19 cellular contexts compared by ENCODE assay signal in genomic region chr4:100929135-100929534, GRCh38.
A peak's percentile ranks its signal among the peaks of the same experiment; 100 is the strongest.
DNase-seq lines count a peak whose midpoint lies in the region; ATAC-seq, FAIRE-seq and TF ChIP-seq lines count a peak whose summit lies in the region.
"Had no signal": no experiment of that assay in that cellular context is flagged by ENCODE, and none has a peak within 500 bp of the region (broad histone marks: within the 10 kb centered on the region; RNA-seq: fewer than 3 reads in every experiment).

No MANE protein-coding gene starts in this region.

- DNase-seq in HepG2 (ENCODE audit: low spot score) (no peak), amniotic epithelial cell (ENCODE audit: low read depth) (peak; percentile 12), left lobe of liver (ENCODE audit: low spot score) (peak; percentile 88), LoVo (ENCODE audit: low spot score) (no peak), amygdala (lab: John Stamatoyannopoulos, UW) (no peak)
- DNase-seq in activated CD4-positive, CD25-positive, alpha-beta regulatory T cell treated with anti-CD3 and anti-CD28 coated beads, Interleukin-2, amount 50 U/mL, for 72 hours: no peak
- DNase-seq: ACHN, GOT3, KBM-7, NCI-H1436, NCI-H2029 treated with DMSO at 0.1 percent for 48 hours, NCI-H226, Peyer's patch, SW 1271, T-helper 2 cell had no signal

- H3K4me1 ChIP-seq in liver (ENCODE audit: control insufficient read depth in 4 of 4, insufficient read depth in 4 of 4, low read length in 3 of 4) (no peaks in the 10 kb centered on the region), HepG2 (ENCODE audit: insufficient read depth, low read length) (no peaks in the 10 kb centered on the region)
- H3K4me1 ChIP-seq: Peyer's patch had no signal

- H3K4me3 ChIP-seq in liver (ENCODE audit: low read depth in 1 of 3, low read length in 3 of 3) (no peak overlapping the region), HepG2 (replicated peaks in 1 of 3; ENCODE audit: insufficient read depth in 1 of 3, low read depth in 2 of 3, low read length in 3 of 3) (no peak overlapping the region)
- H3K4me3 ChIP-seq: GM12878, Peyer's patch had no signal

- no peaks in the 10 kb centered on the region for H4K20me1 ChIP-seq in HepG2 (ENCODE audit: insufficient read depth, low read length)

- H3K9me3 ChIP-seq in liver (ENCODE audit: control insufficient read depth in 4 of 4, low read length in 3 of 4) (no peaks in the 10 kb centered on the region), HepG2 (ENCODE audit: low read length) (no peaks in the 10 kb centered on the region)
- H3K9me3 ChIP-seq: Peyer's patch had no signal

- 33% methylated on average over 1 of the region's 1 CpG for WGBS in liver
- WGBS in HepG2 (ENCODE audit: low lambda C conversion rate): 0% methylated on average over 1 of the region's 1 CpG

- H3K36me3 ChIP-seq in liver (ENCODE audit: control insufficient read depth in 4 of 4, insufficient read depth in 3 of 4, low read depth in 1 of 4, low read length in 3 of 4) (no peaks in the 10 kb centered on the region), HepG2 (replicated peaks in 1 of 2; ENCODE audit: control insufficient read depth in 1 of 2, insufficient read depth in 2 of 2, low read length in 2 of 2) (no peaks in the 10 kb centered on the region)
- H3K36me3 ChIP-seq: Peyer's patch had no signal

- TF ChIP-seq RAD21 in liver (IDR thresholded peaks at IDR 0.05) (peak; percentile 64 to 70), HepG2 (CRISPR knock-in tag; IDR thresholded peaks at IDR 0.05) (no peak)

- CTCF ChIA-PET in HepG2 (lab: Yijun Ruan, JAX; ENCODE audit: low intra/inter-chr PET ratio, low total read pairs): no interaction called here

- no peak for ATAC-seq in HepG2
- peak; percentile 99 for ATAC-seq in left lobe of liver
- ATAC-seq: GM12878, Right ventricle myocardium inferior had no signal

- H3K27ac ChIP-seq in liver (ENCODE audit: low read depth in 1 of 2, low read length in 2 of 2) (no peak overlapping the region), HepG2 (ENCODE audit: extremely low read length, insufficient read depth, low read length) (no peak overlapping the region)
- H3K27ac ChIP-seq: Peyer's patch had no signal

- intact Hi-C loops in HepG2 (cut with micrococcal nuclease; ENCODE audit: unreplicated experiment): no loop called here

- in situ Hi-C loops in HepG2 (cut with HindIII; ENCODE audit: extremely low pct_ligation_motif_present, low pct_unique_long_range_greater_than_20kb): no loop called here

- BruUV-seq in HepG2 (replicated peaks; lab: Mats Ljungman, UMichigan): no TSS peak

- TF ChIP-seq POLR2A in HepG2 (IDR thresholded peaks at IDR 0.05; ENCODE audit: insufficient read depth in 1 of 2, low read depth in 2 of 2, low read length in 2 of 2): no peak

- no peak for FAIRE-seq in HepG2 (lab: Jason Lieb, UNC)
- FAIRE-seq: GM12878, GM19239 had no signal

- TF ChIP-seq CTCF in liver (IDR thresholded peaks at IDR 0.05; ENCODE audit: low read depth, low read length, missing input control): no peak
- TF ChIP-seq CTCF in HepG2 (CRISPR knock-in tag; IDR thresholded peaks at IDR 0.05): no peak

- H3K4me2 ChIP-seq in HepG2 (ENCODE audit: low read depth, low read length): no peak overlapping the region

- no peak for TF ChIP-seq EP300 in HepG2 (IDR thresholded peaks at IDR 0.05; ENCODE audit: low read depth in 2 of 2, low read length in 2 of 2)
- TF ChIP-seq EP300 in HepG2 (CRISPR knock-in tag; IDR thresholded peaks at IDR 0.05; ENCODE audit: borderline replicate concordance): no peak

- H3K27me3 ChIP-seq in liver (ENCODE audit: control insufficient read depth in 4 of 4, insufficient read depth in 4 of 4, low read length in 3 of 4): no peaks in the 10 kb centered on the region
- no peaks in the 10 kb centered on the region for H3K27me3 ChIP-seq in HepG2 (ENCODE audit: control insufficient read depth in 1 of 2, insufficient read depth in 2 of 2, low read length in 2 of 2)
- H3K27me3 ChIP-seq: Peyer's patch had no signal

- no peak overlapping the region for H3K9ac ChIP-seq in liver (ENCODE audit: low read depth in 1 of 2, low read length in 2 of 2)
- no peak overlapping the region for H3K9ac ChIP-seq in HepG2 (ENCODE audit: insufficient read depth, low read depth, low read length)

- no peaks in the 10 kb centered on the region for H3K79me2 ChIP-seq in HepG2 (ENCODE audit: insufficient read depth, low read length)

- POLR2A ChIA-PET in HepG2 (lab: Yijun Ruan, JAX): no interaction called here

- H2AFZ ChIP-seq in HepG2 (ENCODE audit: low read length): no peak overlapping the region

TF ChIP-seq in liver, 16 proteins besides CTCF, POLR2A, EP300 and RAD21 (continues in another document):
- TF ChIP-seq ZBTB33 (IDR thresholded peaks at IDR 0.05) (peak; percentile 21), MAX (IDR thresholded peaks at IDR 0.05) (peak; percentile 75), SP1 (IDR thresholded peaks at IDR 0.05) (peak; percentile 75), HNF4A (conservative IDR thresholded peaks at IDR 0.05) (peak; percentile 99), ATF3 (IDR thresholded peaks at IDR 0.05) (peak; percentile 90), HNF4G (IDR thresholded peaks at IDR 0.05) (peak; percentile 98)

TF ChIP-seq in HepG2, 621 proteins besides CTCF, POLR2A, EP300 and RAD21 (continues in another document):
- TF ChIP-seq ZNF550 (CRISPR knock-in tag; IDR thresholded peaks at IDR 0.05; ENCODE audit: borderline replicate concordance): no peak
- no peak for TF ChIP-seq ARNT (IDR thresholded peaks at IDR 0.05)
- no peak for TF ChIP-seq GABPA (IDR thresholded peaks at IDR 0.05; ENCODE audit: low read depth, low read length)
- no peak for TF ChIP-seq GABPA (CRISPR knock-in tag; IDR thresholded peaks at IDR 0.05; ENCODE audit: low read depth)
- no peak for TF ChIP-seq ZFP91 (CRISPR knock-in tag; IDR thresholded peaks at IDR 0.05; ENCODE audit: borderline replicate concordance)
- TF ChIP-seq TP53 (CRISPR knock-in tag; conservative IDR thresholded peaks at IDR 0.05): no peak
- TF ChIP-seq SP2 (CRISPR knock-in tag; IDR thresholded peaks at IDR 0.05): no peak
- TF ChIP-seq ZNF441 (CRISPR knock-in tag; IDR thresholded peaks at IDR 0.05; ENCODE audit: borderline replicate concordance): no peak
- no peak for TF ChIP-seq ZNF773 (CRISPR knock-in tag; IDR thresholded peaks at IDR 0.05; ENCODE audit: borderline replicate concordance)
- no peak for TF ChIP-seq ZBTB46 (CRISPR knock-in tag; IDR thresholded peaks at IDR 0.05; ENCODE audit: borderline replicate concordance)
- no peak for TF ChIP-seq ZNF34 (CRISPR knock-in tag; IDR thresholded peaks at IDR 0.05; ENCODE audit: borderline replicate concordance)
- TF ChIP-seq XBP1 (CRISPR knock-in tag; IDR thresholded peaks at IDR 0.05): no peak
- TF ChIP-seq ZSCAN21 (CRISPR knock-in tag; IDR thresholded peaks at IDR 0.05; ENCODE audit: borderline replicate concordance): no peak
- no peak for TF ChIP-seq MTF2 (CRISPR knock-in tag; IDR thresholded peaks at IDR 0.05; ENCODE audit: borderline replicate concordance)
- no peak for TF ChIP-seq FOXP4 (CRISPR knock-in tag; IDR thresholded peaks at IDR 0.05)
- no peak for TF ChIP-seq ZNF572 (CRISPR knock-in tag; IDR thresholded peaks at IDR 0.05)
- no peak for TF ChIP-seq IKZF1 (IDR thresholded peaks at IDR 0.05)
- no peak for TF ChIP-seq ZBTB7B (CRISPR knock-in tag; IDR thresholded peaks at IDR 0.05)

Comparison
In these comparisons a context has a peak if more than half of its experiments do, and no peak if none do; other contexts are left out.
1. DNase-seq: peak in amniotic epithelial cell (single experiment) and left lobe of liver (single experiment); none in HepG2 (single experiment), LoVo (single experiment), amygdala (0 of 56) and activated CD4-positive, CD25-positive, alpha-beta regulatory T cell treated with anti-CD3 and anti-CD28 coated beads, Interleukin-2, amount 50 U/mL, for 72 hours (single experiment).